Comparison of ENCODE assay signal across 8 cellular contexts in genomic region chr15:41492597-41493204, GRCh38. TPM values are rescaled to one million over a fixed set of nuclear protein-coding genes. Genes with fewer than 3 reads are reported as not detected.
A peak's percentile ranks its signal among the peaks of the same experiment; 100 is the strongest.
DNase-seq lines count a peak whose midpoint lies in the region; ATAC-seq and TF ChIP-seq lines count a peak whose summit lies in the region.

No MANE protein-coding gene starts in this region.

- peak overlapping the region; percentile 86 for H3K4me2 ChIP-seq in mesenchymal stem cell (ENCODE audit: low read length, poor library complexity, severe bottlenecking)

- H3K9me3 Mint-ChIP-seq in stimulated activated naive CD8-positive, alpha-beta T cell treated with anti-CD3 and anti-CD28 coated beads, Interleukin-15, Interleukin-2, amounts not matched to agents 100 ng/mL and 50 ng/mL, for 24 hours, result peaks cover 4% of the 10 kb centered on the region

- intact Hi-C loops in adrenal gland (cut with DNase I), result no loop called here

- no peak for TF ChIP-seq CTCF in adrenal gland (IDR thresholded peaks at IDR 0.05)

- peaks cover 9% of the 10 kb centered on the region for H3K36me3 Mint-ChIP-seq in stimulated activated naive CD8-positive, alpha-beta T cell treated with anti-CD3 and anti-CD28 coated beads, Interleukin-15, Interleukin-2, amounts not matched to agents 100 ng/mL and 50 ng/mL, for 24 hours (ENCODE audit: low read depth)

- ATAC-seq in stimulated activated naive CD8-positive, alpha-beta T cell treated with anti-CD3 and anti-CD28 coated beads, Interleukin-15, Interleukin-2, amounts not matched to agents 100 U/mL and 50 U/mL, for 24 hours, result no peak
- no peak for ATAC-seq in HG02870 (IDR thresholded peaks at IDR 0.05; ENCODE audit: unreplicated experiment)
- ATAC-seq in GM18519 (IDR thresholded peaks at IDR 0.05; ENCODE audit: low FRiP score, unreplicated experiment), result no peak
- ATAC-seq in GM18520 (IDR thresholded peaks at IDR 0.05; ENCODE audit: unreplicated experiment), result no peak

- H3K4me3 ChIP-seq in adrenal gland, result peak overlapping the region in 2 of 4 donors; percentile 47 to 84
- H3K4me3 ChIP-seq in mesenchymal stem cell (ENCODE audit: insufficient read depth in 1 of 2, low read depth in 1 of 2, low read length in 2 of 2), result peak overlapping the region; percentile 51 to 76

- H3K9me3 ChIP-seq in adrenal gland (replicated peaks in 1 of 3) (no peaks in the 10 kb centered on the region), mesenchymal stem cell (ENCODE audit: control insufficient read depth, low read length) (no peaks in the 10 kb centered on the region)

- peak overlapping the region; percentile 74 for H2BK120ac ChIP-seq in mesenchymal stem cell (ENCODE audit: low read depth, low read length)

- H3K18ac ChIP-seq in mesenchymal stem cell (ENCODE audit: low read depth in 1 of 2, low read length in 2 of 2), result peak overlapping the region in 1 of 2 experiments; percentile 54

- no peaks in the 10 kb centered on the region for H3K36me3 ChIP-seq in adrenal gland (replicated peaks in 1 of 2)
- H3K36me3 ChIP-seq in mesenchymal stem cell (ENCODE audit: control insufficient read depth in 1 of 2, insufficient read depth in 2 of 2, low read depth in 1 of 2, low read length in 2 of 2), result peaks cover 0 to 2% of the 10 kb centered on the region in 2 experiments

- peak overlapping the region; percentile 73 for H3K4me3 Mint-ChIP-seq in stimulated activated naive CD8-positive, alpha-beta T cell treated with anti-CD3 and anti-CD28 coated beads, Interleukin-15, Interleukin-2, amounts not matched to agents 100 ng/mL and 50 ng/mL, for 24 hours

- H3K27ac Mint-ChIP-seq in stimulated activated naive CD8-positive, alpha-beta T cell treated with anti-CD3 and anti-CD28 coated beads, Interleukin-15, Interleukin-2, amounts not matched to agents 100 ng/mL and 50 ng/mL, for 24 hours, result peak overlapping the region; percentile 61

- peak overlapping the region; percentile 10 to 11 for H2BK12ac ChIP-seq in mesenchymal stem cell (ENCODE audit: low read length in 2 of 2)

- no peak overlapping the region for H2AK5ac ChIP-seq in mesenchymal stem cell (ENCODE audit: low read length, severe bottlenecking)

- peak overlapping the region; percentile 69 for H4K8ac ChIP-seq in mesenchymal stem cell (ENCODE audit: low read length)

- DNase-seq in stimulated activated naive CD8-positive, alpha-beta T cell treated with anti-CD3 and anti-CD28 coated beads, Interleukin-15, Interleukin-2, amounts not matched to agents 100 U/mL and 50 U/mL, for 24 hours, result no peak
- peak in 1 of 7 donors; percentile 23 for DNase-seq in adrenal gland
- no peak for DNase-seq in mesenchymal stem cell
- DNase-seq in G401 (ENCODE audit: low spot score), result no peak

- no peak overlapping the region for H2BK5ac ChIP-seq in mesenchymal stem cell (ENCODE audit: low read depth, low read length, poor library complexity, severe bottlenecking)

- H2AFZ ChIP-seq in mesenchymal stem cell (ENCODE audit: low read depth, low read length), result peak overlapping the region; percentile 46

- peak overlapping the region; percentile 30 for H2BK15ac ChIP-seq in mesenchymal stem cell (ENCODE audit: low read depth, poor library complexity, severe bottlenecking)

- H3K27me3 Mint-ChIP-seq in stimulated activated naive CD8-positive, alpha-beta T cell treated with anti-CD3 and anti-CD28 coated beads, Interleukin-15, Interleukin-2, amounts not matched to agents 100 ng/mL and 50 ng/mL, for 24 hours, result peaks cover 40% of the 10 kb centered on the region

- H3K9ac ChIP-seq in mesenchymal stem cell (ENCODE audit: low read length), result peak overlapping the region; percentile 54

- no peak for TF ChIP-seq POLR2A in adrenal gland (IDR thresholded peaks at IDR 0.05)

- 4 to 9% (median 6%) methylated on average over 14 to 15 of the region's 15 CpGs for WGBS in adrenal gland, 4 donors
- 13% methylated on average over 15 of the region's 15 CpGs for WGBS in mesenchymal stem cell

- H3K4me1 ChIP-seq in adrenal gland (replicated peaks in 1 of 2), result peaks cover 18 to 31% of the 10 kb centered on the region in 2 donors
- H3K4me1 ChIP-seq in mesenchymal stem cell (ENCODE audit: control insufficient read depth, insufficient read depth, low read depth, low read length), result peaks cover 56% of the 10 kb centered on the region

- H3K23ac ChIP-seq in mesenchymal stem cell (ENCODE audit: low read length in 2 of 2), result no peak overlapping the region

- peak overlapping the region; percentile 1 for H4K91ac ChIP-seq in mesenchymal stem cell (ENCODE audit: low read length)

- in situ Hi-C loops in G401 (cut with HindIII; ENCODE audit: low sequenced_read_pairs), result no loop called here

- H3K14ac ChIP-seq in mesenchymal stem cell (ENCODE audit: low read length in 2 of 2), result no peak overlapping the region

- H3K79me1 ChIP-seq in mesenchymal stem cell (replicated peaks; ENCODE audit: low read length, poor library complexity, severe bottlenecking), result no peaks in the 10 kb centered on the region

- H3K27me3 ChIP-seq in adrenal gland (no peaks in the 10 kb centered on the region), mesenchymal stem cell (ENCODE audit: control insufficient read depth in 1 of 2, insufficient read depth in 1 of 2, low read length in 2 of 2) (peaks cover 7 to 52% of the 10 kb centered on the region in 2 experiments)

- H3K27ac ChIP-seq in adrenal gland (peak overlapping the region in 3 of 5 donors; percentile 84 to 91 (median 84)), mesenchymal stem cell (ENCODE audit: low read length, poor library complexity, severe bottlenecking) (no peak overlapping the region)

- H3K4ac ChIP-seq in mesenchymal stem cell (ENCODE audit: low read depth in 1 of 2, low read length in 2 of 2), result peak overlapping the region in 1 of 2 experiments; percentile 33

- H3K4me1 Mint-ChIP-seq in stimulated activated naive CD8-positive, alpha-beta T cell treated with anti-CD3 and anti-CD28 coated beads, Interleukin-15, Interleukin-2, amounts not matched to agents 100 ng/mL and 50 ng/mL, for 24 hours (ENCODE audit: low read depth), result peaks cover 46% of the 10 kb centered on the region

RNA-seq across cellular contexts. Expression of gene ITPKA, which starts 1.0 kb away (rescaled TPM):
- 10 to 100 TPM in 7 of 8 donors, 1 to 10 TPM in 1; 3.9 to 33.0 (median 14.4) TPM for total RNA-seq in adrenal gland
- 10 to 100 TPM in 2 of 3 donors, under 1 TPM in 1; 0.73 to 20.4 (median 17.1) TPM for polyA plus RNA-seq in adrenal gland
- polyA plus RNA-seq in mesenchymal stem cell (2013, experiment 1 of 2), result 0.37 TPM
- 0.33 TPM for polyA plus RNA-seq in mesenchymal stem cell (2013, experiment 2 of 2)
- 12.4 and 20.0 TPM in 2 replicates for total RNA-seq in G401 (2014; rRNA removed; shearing (Covaris generic))

RNA-seq across cellular contexts. Expression of gene LTK, which starts 20.9 kb away (rescaled TPM):
- total RNA-seq in adrenal gland, result 1 to 10 TPM in 3 of 8 donors, under 1 TPM in 5; 0.12 to 2.3 (median 0.66) TPM
- polyA plus RNA-seq in adrenal gland, result 1 to 10 TPM in 2 of 3 donors, under 1 TPM in 1; 0.13 to 1.3 (median 1.2) TPM
- polyA plus RNA-seq in mesenchymal stem cell (2013, experiment 1 of 2), result 0.26 TPM
- 0.22 TPM for polyA plus RNA-seq in mesenchymal stem cell (2013, experiment 2 of 2)
- total RNA-seq in G401 (2014; rRNA removed; shearing (Covaris generic)), result not detected in 2 replicates

RNA-seq across cellular contexts. Expression of gene RPAP1, which starts 51.4 kb away (rescaled TPM):
- total RNA-seq in adrenal gland, result 10 to 100 TPM; 18.6 to 44.5 (median 32.0) TPM
- polyA plus RNA-seq in adrenal gland, result 10 to 100 TPM; 13.0 to 25.3 (median 15.6) TPM
- polyA plus RNA-seq in mesenchymal stem cell (2013, experiment 1 of 2), result 17.6 TPM
- 15.0 TPM for polyA plus RNA-seq in mesenchymal stem cell (2013, experiment 2 of 2)
- total RNA-seq in G401 (2014; rRNA removed; shearing (Covaris generic)), result 24.3 and 46.5 TPM in 2 replicates
